In the genomic region with DNA sequence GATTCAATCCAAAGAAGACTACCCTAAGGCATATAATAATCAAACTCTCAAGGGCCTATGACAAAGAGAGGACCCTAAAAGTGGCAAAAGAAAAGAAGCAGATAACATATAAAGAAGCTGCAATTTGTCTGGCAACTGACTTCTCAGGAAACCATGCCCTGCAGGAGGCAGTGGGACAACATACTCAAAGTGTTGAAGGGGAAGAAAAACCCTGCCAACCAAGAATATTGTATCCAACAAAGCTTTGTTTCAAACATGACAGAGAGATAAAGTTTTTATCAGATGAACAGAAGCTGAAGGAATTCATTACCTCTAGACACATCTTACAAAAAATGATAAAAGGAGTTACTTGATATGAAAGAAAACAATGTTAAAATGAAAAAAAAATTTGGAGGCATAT, we compare ENCODE assay signal across 21 cellular contexts.
DNase-seq lines count a peak whose midpoint lies in the region; ATAC-seq, FAIRE-seq and TF ChIP-seq lines count a peak whose summit lies in the region.
"Had no signal": no experiment of that assay in that cellular context is flagged by ENCODE, and none has a peak within 500 bp of the region (broad histone marks: within the 10 kb centered on the region; RNA-seq: fewer than 3 reads in every experiment).

No MANE protein-coding gene starts in this region.

- H2AFZ ChIP-seq in HepG2 (ENCODE audit: low read length) = no peak overlapping the region
- H2AFZ ChIP-seq: GM23338 had no signal

- H3K27me3 ChIP-seq in HepG2 (ENCODE audit: control insufficient read depth in 1 of 2, insufficient read depth in 2 of 2, low read length in 2 of 2) = no peaks in the 10 kb centered on the region
- H3K27me3 ChIP-seq in right lobe of liver = no peaks in the 10 kb centered on the region

- H3K36me3 ChIP-seq in HepG2 (replicated peaks in 1 of 2; ENCODE audit: control insufficient read depth in 1 of 2, insufficient read depth in 2 of 2, low read length in 2 of 2) = peaks cover 3 to 21% of the 10 kb centered on the region in 2 experiments; a peak in 3 of 5 replicates
- H3K36me3 ChIP-seq in right lobe of liver = peaks cover 0 to 5% (median 0%) of the 10 kb centered on the region in 4 donors

- FAIRE-seq in HepG2 (lab: Jason Lieb, UNC) (no peak), islet of Langerhans (lab: Jason Lieb, UNC) (peak; percentile 72)
- FAIRE-seq: GM12891, GM18507 had no signal

- TF ChIP-seq CTCF in HepG2 (CRISPR knock-in tag; IDR thresholded peaks at IDR 0.05) (no peak), right lobe of liver (IDR thresholded peaks at IDR 0.05) (no peak)

- intact Hi-C loops in HepG2 (cut with micrococcal nuclease; ENCODE audit: unreplicated experiment) (no loop called here), right lobe of liver (cut with DNase I) (no loop called here)

- no peak for ATAC-seq in HepG2
- ATAC-seq in right lobe of liver = no peak
- no peak for ATAC-seq in activated naive CD4-positive, alpha-beta T cell treated with anti-CD3 and anti-CD28 coated beads, Interleukin-2, amount 50 U/mL, for 72 hours
- ATAC-seq: CD8-positive, alpha-beta T cell; HCT116 had no signal

- peaks cover 51 to 56% of the 10 kb centered on the region in 2 donors for H3K36me3 Mint-ChIP-seq in activated naive CD4-positive, alpha-beta T cell treated with anti-CD3 and anti-CD28 coated beads, Interleukin-2, amount 50 U/mL, for 72 hours

- peaks cover 18 to 23% of the 10 kb centered on the region in 2 donors for H3K9me3 Mint-ChIP-seq in activated naive CD4-positive, alpha-beta T cell treated with anti-CD3 and anti-CD28 coated beads, Interleukin-2, amount 50 U/mL, for 72 hours

- TF ChIP-seq POLR2A in HepG2 (IDR thresholded peaks at IDR 0.05; ENCODE audit: insufficient read depth in 1 of 2, low read depth in 2 of 2, low read length in 2 of 2) (no peak), right lobe of liver (IDR thresholded peaks at IDR 0.05) (no peak)

- H3K4me2 ChIP-seq in HepG2 (ENCODE audit: low read depth, low read length) = no peak overlapping the region
- H3K4me2 ChIP-seq: GM23338 had no signal

- no peaks in the 10 kb centered on the region for H3K4me1 ChIP-seq in HepG2 (ENCODE audit: insufficient read depth, low read length)
- no peaks in the 10 kb centered on the region for H3K4me1 ChIP-seq in right lobe of liver
- H3K4me1 ChIP-seq: Caco-2 had no signal

- no peaks in the 10 kb centered on the region for H3K79me2 ChIP-seq in HepG2 (ENCODE audit: insufficient read depth, low read length)

- POLR2A ChIA-PET in HepG2 (lab: Yijun Ruan, JAX) = no interaction called here

- no peak overlapping the region for H3K27ac ChIP-seq in HepG2 (ENCODE audit: extremely low read length, insufficient read depth, low read length)
- no peak overlapping the region for H3K27ac ChIP-seq in right lobe of liver
- H3K27ac ChIP-seq: C4-2B had no signal

- CTCF ChIA-PET in HepG2 (lab: Yijun Ruan, JAX; ENCODE audit: low intra/inter-chr PET ratio, low total read pairs) = no interaction called here

- H3K4me3 ChIP-seq in HepG2 (replicated peaks in 1 of 3; ENCODE audit: insufficient read depth in 1 of 3, low read depth in 2 of 3, low read length in 3 of 3) (no peak overlapping the region), right lobe of liver (no peak overlapping the region)
- H3K4me3 ChIP-seq: GM23338 had no signal

- in situ Hi-C loops in HepG2 (cut with HindIII; ENCODE audit: extremely low pct_ligation_motif_present, low pct_unique_long_range_greater_than_20kb) = no loop called here

- H4K20me1 ChIP-seq in HepG2 (ENCODE audit: insufficient read depth, low read length) = no peaks in the 10 kb centered on the region

- TF ChIP-seq EP300 in HepG2 (IDR thresholded peaks at IDR 0.05; ENCODE audit: low read depth in 2 of 2, low read length in 2 of 2) (no peak), HepG2 (CRISPR knock-in tag; IDR thresholded peaks at IDR 0.05; ENCODE audit: borderline replicate concordance) (no peak)

- no peak for TF ChIP-seq RAD21 in HepG2 (CRISPR knock-in tag; IDR thresholded peaks at IDR 0.05)

- H3K9ac ChIP-seq in HepG2 (ENCODE audit: insufficient read depth, low read depth, low read length) = no peak overlapping the region

- no TSS peak for BruUV-seq in HepG2 (replicated peaks; lab: Mats Ljungman, UMichigan)

- no peak overlapping the region for H3K27ac Mint-ChIP-seq in activated naive CD4-positive, alpha-beta T cell treated with anti-CD3 and anti-CD28 coated beads, Interleukin-2, amount 50 U/mL, for 72 hours
- H3K27ac Mint-ChIP-seq: CD4-positive, CD25-positive, alpha-beta regulatory T cell; CD8-positive, alpha-beta T cell; GM23338; HFFc6 had no signal

- DNase-seq in HepG2 (ENCODE audit: low spot score) = no peak
- DNase-seq in right lobe of liver = no peak
- peak; percentile 11 for DNase-seq in OCI-M1 (lab: John Stamatoyannopoulos, UW)
- DNase-seq in NCI-H748 treated with DMSO at 0.1 percent for 48 hours (lab: John Stamatoyannopoulos, UW) = no peak
- no peak for DNase-seq in activated naive CD4-positive, alpha-beta T cell treated with anti-CD3 and anti-CD28 coated beads, Interleukin-2, amount 50 U/mL, for 72 hours (ENCODE audit: low spot score in 2 of 2)
- DNase-seq: 8988T; Caco-2; CD4-positive, CD25-positive, alpha-beta regulatory T cell; CD8-positive, alpha-beta T cell; DMS153; DMS79; EL; GDM1; H9; HFFc6 had no signal

- peaks cover 14% of the 10 kb centered on the region for H3K9me3 ChIP-seq in HepG2 (ENCODE audit: low read length)
- H3K9me3 ChIP-seq in right lobe of liver = peaks cover 0 to 11% (median 0%) of the 10 kb centered on the region in 4 donors
- H3K9me3 ChIP-seq: Caco-2 had no signal

TF ChIP-seq in HepG2, 621 proteins besides CTCF, POLR2A, EP300 and RAD21:
- TF ChIP-seq, protein P1, sequence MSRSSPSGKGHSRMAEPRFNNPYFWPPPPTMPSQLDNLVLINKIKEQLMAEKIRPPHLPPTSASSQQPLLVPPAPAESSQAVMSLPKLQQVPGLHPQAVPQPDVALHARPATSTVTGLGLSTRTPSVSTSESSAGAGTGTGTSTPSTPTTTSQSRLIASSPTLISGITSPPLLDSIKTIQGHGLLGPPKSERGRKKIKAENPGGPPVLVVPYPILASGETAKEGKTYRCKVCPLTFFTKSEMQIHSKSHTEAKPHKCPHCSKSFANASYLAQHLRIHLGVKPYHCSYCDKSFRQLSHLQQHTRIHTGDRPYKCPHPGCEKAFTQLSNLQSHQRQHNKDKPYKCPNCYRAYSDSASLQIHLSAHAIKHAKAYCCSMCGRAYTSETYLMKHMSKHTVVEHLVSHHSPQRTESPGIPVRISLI (CRISPR knock-in tag; IDR thresholded peaks at IDR 0.05; ENCODE audit: borderline replicate concordance) = no peak
- peak; percentile 93 for TF ChIP-seq ZNF136 (CRISPR knock-in tag; IDR thresholded peaks at IDR 0.05; ENCODE audit: low read depth)
